16 cellular contexts compared by ENCODE assay signal in the genomic region with DNA sequence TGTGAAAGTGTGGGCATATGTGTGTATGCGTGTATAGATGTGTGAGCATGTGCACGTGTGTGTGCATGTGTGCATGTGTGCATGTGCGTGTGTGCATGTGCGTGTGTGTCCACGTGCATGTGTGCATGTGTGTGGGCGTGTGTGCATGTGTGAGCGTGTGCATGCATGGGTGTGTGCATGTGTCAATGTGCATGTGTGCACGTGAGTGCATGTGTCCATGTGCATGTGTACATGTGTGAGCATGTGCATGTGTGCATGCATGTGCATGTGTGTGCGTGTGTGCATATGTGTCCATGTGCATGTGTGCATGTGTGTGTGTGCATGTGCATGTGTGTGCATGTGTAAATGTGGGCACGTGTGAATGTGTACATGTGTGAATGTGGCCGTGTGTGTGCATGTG.
DNase-seq lines count a peak whose midpoint lies in the region; ATAC-seq, FAIRE-seq and TF ChIP-seq lines count a peak whose summit lies in the region.
"Had no signal": no experiment of that assay in that cellular context is flagged by ENCODE, and none has a peak within 500 bp of the region (broad histone marks: within the 10 kb centered on the region; RNA-seq: fewer than 3 reads in every experiment).

No MANE protein-coding gene starts in this region.

- no peak for DNase-seq in stimulated activated naive CD8-positive, alpha-beta T cell treated with anti-CD3 and anti-CD28 coated beads, Interleukin-15, amount 100 ng/mL, for 72 hours
- DNase-seq in GM12878 (ENCODE audit: low read depth, low spot score) (no peak), SK-N-DZ (ENCODE audit: low spot score) (no peak)
- DNase-seq in stimulated activated CD4-positive, alpha-beta T cell treated with anti-CD3 and anti-CD28 coated beads, Interleukin-4, amount 100 ng/mL, for 24 hours = no peak
- no peak for DNase-seq in activated T-helper 1 cell treated with anti-CD3 and anti-CD28 coated beads, Interleukin-12 subunit alpha, Interleukin-12 subunit beta, Interleukin-2, Interleukin-4 antibody, amounts not matched to agents 30 ng/mL and 10 ng/mL and 1 ng/mL, durations not matched to agents 14 hours and 24 hours and 36 hours (ENCODE audit: low spot score)
- DNase-seq: 8988T; AML-193; Caco-2; CD8-positive, alpha-beta memory T cell; DMS53; GF-D8 had no signal

- CTCF ChIA-PET in GM12878 (lab: Yijun Ruan, JAX) = no interaction called here

- RAD21 ChIA-PET in GM12878 (lab: Charles Lee; ENCODE audit: unreplicated experiment) = no interaction called here

- H3K27ac ChIP-seq in GM12878 (ENCODE audit: control insufficient read depth, insufficient read depth) = no peak overlapping the region
- H3K27ac ChIP-seq: BLaER1 had no signal

- no peaks in the 10 kb centered on the region for H3K36me3 ChIP-seq in GM12878 (ENCODE audit: control insufficient read depth in 2 of 2, insufficient read depth in 2 of 2, low read length in 1 of 2)
- H3K36me3 ChIP-seq: BLaER1 had no signal

- no peak overlapping the region for H3K4me2 ChIP-seq in GM12878 (ENCODE audit: control insufficient read depth, insufficient read depth)

- H3K27ac Mint-ChIP-seq in stimulated activated naive CD8-positive, alpha-beta T cell treated with anti-CD3 and anti-CD28 coated beads, Interleukin-15, Interleukin-2, amounts not matched to agents 100 ng/mL and 50 ng/mL, for 24 hours = peak overlapping the region; percentile 26
- H3K27ac Mint-ChIP-seq in stimulated activated naive CD8-positive, alpha-beta T cell treated with anti-CD3 and anti-CD28 coated beads, Interleukin-15, amount 100 ng/mL, for 72 hours = no peak overlapping the region
- peak overlapping the region; percentile 41 to 73 (median 62) for H3K27ac Mint-ChIP-seq in nephron
- no peak overlapping the region for H3K27ac Mint-ChIP-seq in activated T-helper 1 cell treated with anti-CD3 and anti-CD28 coated beads, Interleukin-12 subunit alpha, Interleukin-12 subunit beta, Interleukin-2, Interleukin-4 antibody, amounts not matched to agents 30 ng/mL and 10 ng/mL and 1 ng/mL, durations not matched to agents 14 hours and 24 hours and 36 hours

- peaks cover 14% of the 10 kb centered on the region for H3K9me3 Mint-ChIP-seq in stimulated activated naive CD8-positive, alpha-beta T cell treated with anti-CD3 and anti-CD28 coated beads, Interleukin-15, Interleukin-2, amounts not matched to agents 100 ng/mL and 50 ng/mL, for 24 hours
- peaks cover 16 to 21% of the 10 kb centered on the region in 2 donors for H3K9me3 Mint-ChIP-seq in stimulated activated naive CD8-positive, alpha-beta T cell treated with anti-CD3 and anti-CD28 coated beads, Interleukin-15, amount 100 ng/mL, for 72 hours
- H3K9me3 Mint-ChIP-seq in nephron = peaks cover 5% of the 10 kb centered on the region
- H3K9me3 Mint-ChIP-seq in activated T-helper 1 cell treated with anti-CD3 and anti-CD28 coated beads, Interleukin-12 subunit alpha, Interleukin-12 subunit beta, Interleukin-2, Interleukin-4 antibody, amounts not matched to agents 30 ng/mL and 10 ng/mL and 1 ng/mL, durations not matched to agents 14 hours and 24 hours and 36 hours = peaks cover 20% of the 10 kb centered on the region

- no peak for TF ChIP-seq CTCF in GM12878 (IDR thresholded peaks at IDR 0.05 in 2 of 3, conservative IDR thresholded peaks at IDR 0.05 in 1 of 3; ENCODE audit: control insufficient read depth in 2 of 3, extremely low read depth in 1 of 3, insufficient read depth in 1 of 3, low read depth in 3 of 3, low read length in 3 of 3)
- TF ChIP-seq CTCF in nephron (IDR thresholded peaks at IDR 0.05; ENCODE audit: unreplicated experiment in 3 of 3) = no peak

- peaks cover 2% of the 10 kb centered on the region; the same call in 1 of the 3 replicates for H3K9me3 ChIP-seq in GM12878 (replicated peaks; ENCODE audit: control insufficient read depth, insufficient read depth, low read length)
- H3K9me3 ChIP-seq: BLaER1 had no signal

- WGBS in GM12878 (ENCODE audit: insufficient coverage, insufficient replicate concordance, low lambda C conversion rate, missing lambda C conversion rate) = 52% methylated on average over 11 of the region's 11 CpGs

- no peak for TF ChIP-seq RAD21 in GM12878 (IDR thresholded peaks at IDR 0.05; ENCODE audit: insufficient read depth, low read depth, low read length)

- SMC1A ChIA-PET in GM12878 (lab: Charles Lee; ENCODE audit: uncharacterized antibody, unreplicated experiment) = no interaction called here

- no peaks in the 10 kb centered on the region for H3K27me3 Mint-ChIP-seq in stimulated activated naive CD8-positive, alpha-beta T cell treated with anti-CD3 and anti-CD28 coated beads, Interleukin-15, Interleukin-2, amounts not matched to agents 100 ng/mL and 50 ng/mL, for 24 hours
- H3K27me3 Mint-ChIP-seq in stimulated activated naive CD8-positive, alpha-beta T cell treated with anti-CD3 and anti-CD28 coated beads, Interleukin-15, amount 100 ng/mL, for 72 hours = no peaks in the 10 kb centered on the region
- H3K27me3 Mint-ChIP-seq in nephron (ENCODE audit: low read depth) = peaks cover 25% of the 10 kb centered on the region
- no peaks in the 10 kb centered on the region for H3K27me3 Mint-ChIP-seq in activated T-helper 1 cell treated with anti-CD3 and anti-CD28 coated beads, Interleukin-12 subunit alpha, Interleukin-12 subunit beta, Interleukin-2, Interleukin-4 antibody, amounts not matched to agents 30 ng/mL and 10 ng/mL and 1 ng/mL, durations not matched to agents 14 hours and 24 hours and 36 hours (ENCODE audit: insufficient read depth)

- no peak for TF ChIP-seq EP300 in GM12878 (IDR thresholded peaks at IDR 0.05; ENCODE audit: borderline replicate concordance in 1 of 2, control insufficient read depth in 1 of 2, low read depth in 2 of 2, low read length in 2 of 2)

- in situ Hi-C loops in GM12878 (cut with MboI) = no loop called here

- no peaks in the 10 kb centered on the region; a peak in 1 of 4 replicates for H3K27me3 ChIP-seq in GM12878 (replicated peaks in 1 of 2; ENCODE audit: control insufficient read depth in 2 of 2, insufficient read depth in 2 of 2, low read length in 1 of 2)
- H3K27me3 ChIP-seq: BLaER1 had no signal

- no peaks in the 10 kb centered on the region for H3K4me1 Mint-ChIP-seq in stimulated activated naive CD8-positive, alpha-beta T cell treated with anti-CD3 and anti-CD28 coated beads, Interleukin-15, Interleukin-2, amounts not matched to agents 100 ng/mL and 50 ng/mL, for 24 hours (ENCODE audit: low read depth)
- no peaks in the 10 kb centered on the region for H3K4me1 Mint-ChIP-seq in stimulated activated naive CD8-positive, alpha-beta T cell treated with anti-CD3 and anti-CD28 coated beads, Interleukin-15, amount 100 ng/mL, for 72 hours
- H3K4me1 Mint-ChIP-seq in nephron = peaks cover 26% of the 10 kb centered on the region
- no peaks in the 10 kb centered on the region for H3K4me1 Mint-ChIP-seq in activated T-helper 1 cell treated with anti-CD3 and anti-CD28 coated beads, Interleukin-12 subunit alpha, Interleukin-12 subunit beta, Interleukin-2, Interleukin-4 antibody, amounts not matched to agents 30 ng/mL and 10 ng/mL and 1 ng/mL, durations not matched to agents 14 hours and 24 hours and 36 hours (ENCODE audit: low read depth)

- H3K79me2 ChIP-seq in GM12878 (ENCODE audit: control insufficient read depth, insufficient read depth, low read length) = no peaks in the 10 kb centered on the region

- H3K36me3 Mint-ChIP-seq in stimulated activated naive CD8-positive, alpha-beta T cell treated with anti-CD3 and anti-CD28 coated beads, Interleukin-15, Interleukin-2, amounts not matched to agents 100 ng/mL and 50 ng/mL, for 24 hours (ENCODE audit: low read depth) = no peaks in the 10 kb centered on the region
- H3K36me3 Mint-ChIP-seq in nephron (ENCODE audit: low read depth) = peaks cover 7% of the 10 kb centered on the region
- H3K36me3 Mint-ChIP-seq in activated T-helper 1 cell treated with anti-CD3 and anti-CD28 coated beads, Interleukin-12 subunit alpha, Interleukin-12 subunit beta, Interleukin-2, Interleukin-4 antibody, amounts not matched to agents 30 ng/mL and 10 ng/mL and 1 ng/mL, durations not matched to agents 14 hours and 24 hours and 36 hours (ENCODE audit: low read depth) = no peaks in the 10 kb centered on the region
- H3K36me3 Mint-ChIP-seq: CD8-positive, alpha-beta memory T cell had no signal

- no peak overlapping the region for H3K4me3 Mint-ChIP-seq in stimulated activated naive CD8-positive, alpha-beta T cell treated with anti-CD3 and anti-CD28 coated beads, Interleukin-15, Interleukin-2, amounts not matched to agents 100 ng/mL and 50 ng/mL, for 24 hours
- no peak overlapping the region for H3K4me3 Mint-ChIP-seq in stimulated activated naive CD8-positive, alpha-beta T cell treated with anti-CD3 and anti-CD28 coated beads, Interleukin-15, amount 100 ng/mL, for 72 hours
- H3K4me3 Mint-ChIP-seq in nephron = peak overlapping the region in 1 of 3 experiments; percentile 42
- no peak overlapping the region for H3K4me3 Mint-ChIP-seq in activated T-helper 1 cell treated with anti-CD3 and anti-CD28 coated beads, Interleukin-12 subunit alpha, Interleukin-12 subunit beta, Interleukin-2, Interleukin-4 antibody, amounts not matched to agents 30 ng/mL and 10 ng/mL and 1 ng/mL, durations not matched to agents 14 hours and 24 hours and 36 hours
- H3K4me3 Mint-ChIP-seq: CD8-positive, alpha-beta memory T cell had no signal

- no peak overlapping the region for H3K4me3 ChIP-seq in GM12878
- H3K4me3 ChIP-seq: BLaER1 had no signal

- intact Hi-C loops in GM12878 (cut with micrococcal nuclease; ENCODE audit: unreplicated experiment) = no loop called here
- intact Hi-C loops in activated T-helper 1 cell treated with anti-CD3 and anti-CD28 coated beads, Interleukin-12 subunit alpha, Interleukin-12 subunit beta, Interleukin-2, Interleukin-4 antibody, amounts not matched to agents 30 ng/mL and 10 ng/mL and 1 ng/mL, durations not matched to agents 14 hours and 24 hours and 36 hours (cut with micrococcal nuclease) = no loop called here

- POLR2A ChIA-PET in GM12878 (lab: Charles Lee) = no interaction called here

- no peak for ATAC-seq in stimulated activated naive CD8-positive, alpha-beta T cell treated with anti-CD3 and anti-CD28 coated beads, Interleukin-15, amount 100 ng/mL, for 72 hours
- ATAC-seq in GM12878 = no peak
- no peak for ATAC-seq in HG03565 (IDR thresholded peaks at IDR 0.05; ENCODE audit: unreplicated experiment)
- ATAC-seq: HCT116 had no signal

- no peak overlapping the region for H3K9ac ChIP-seq in GM12878 (ENCODE audit: control insufficient read depth, insufficient read depth, low read length)
- H3K9ac ChIP-seq: BLaER1 had no signal

- FAIRE-seq in GM12878 (lab: Jason Lieb, UNC) = no peak

- H4K20me1 ChIP-seq in GM12878 (ENCODE audit: control insufficient read depth, insufficient read depth) = no peaks in the 10 kb centered on the region
- H4K20me1 ChIP-seq: BLaER1 had no signal

- H3K4me1 ChIP-seq in GM12878 (ENCODE audit: control insufficient read depth, insufficient read depth, low read length) = no peaks in the 10 kb centered on the region
- H3K4me1 ChIP-seq: Caco-2 had no signal

- TF ChIP-seq POLR2A in GM12878 (IDR thresholded peaks at IDR 0.05; ENCODE audit: low read depth, low read length) = no peak

- no TSS peak for BruUV-seq in GM12878 (replicated peaks; lab: Mats Ljungman, UMichigan)

- no peak overlapping the region for H2AFZ ChIP-seq in GM12878 (ENCODE audit: control insufficient read depth, low read depth, low read length)

TF ChIP-seq in GM12878, 131 proteins besides CTCF, POLR2A, EP300 and RAD21 (continues in another document):
- TF ChIP-seq NR2C2 (IDR thresholded peaks at IDR 0.05; ENCODE audit: borderline replicate concordance, control insufficient read depth, insufficient read length, low read depth) = peak; percentile 44

Comparison
In these comparisons a context has a peak if more than half of its experiments do, and no peak if none do; other contexts are left out.
1. H3K27ac Mint-ChIP-seq: peak in stimulated activated naive CD8-positive, alpha-beta T cell treated with anti-CD3 and anti-CD28 coated beads, Interleukin-15, Interleukin-2, amounts not matched to agents 100 ng/mL and 50 ng/mL, for 24 hours (single experiment) and nephron (3 of 3); none in stimulated activated naive CD8-positive, alpha-beta T cell treated with anti-CD3 and anti-CD28 coated beads, Interleukin-15, amount 100 ng/mL, for 72 hours (0 of 2) and activated T-helper 1 cell treated with anti-CD3 and anti-CD28 coated beads, Interleukin-12 subunit alpha, Interleukin-12 subunit beta, Interleukin-2, Interleukin-4 antibody, amounts not matched to agents 30 ng/mL and 10 ng/mL and 1 ng/mL, durations not matched to agents 14 hours and 24 hours and 36 hours (single experiment).